In genomic region chr9:120369608-120370220, GRCh38 we compare ENCODE assay signal across 16 cellular contexts.
"Had no signal": no experiment of that assay in that cellular context is flagged by ENCODE, and none has a peak within 500 bp of the region (broad histone marks: within the 10 kb centered on the region; RNA-seq: fewer than 3 reads in every experiment).

No MANE protein-coding gene starts in this region.

- H2AFZ ChIP-seq: hepatocyte had no signal

- H3K4me1 ChIP-seq: colonic mucosa, right atrium auricular region, tibial nerve had no signal

- H3K4me3 ChIP-seq: colonic mucosa, hepatocyte, right atrium auricular region, tibial nerve had no signal

- DNase-seq: activated CD4-positive, alpha-beta T cell treated with anti-CD3 and anti-CD28 coated beads, Interleukin-2, amount 50 U/mL, for 4 hours; activated naive CD4-positive, alpha-beta T cell; activated naive CD8-positive, alpha-beta T cell treated with anti-CD3 and anti-CD28 coated beads for 36 hours; amygdala; central memory CD4-positive, alpha-beta T cell; colonic mucosa; foreskin fibroblast; midbrain; small intestine; stimulated activated CD4-positive, alpha-beta T cell treated with anti-CD3 and anti-CD28 coated beads, Interleukin-15, amount 100 ng/mL, for 24 hours; stimulated activated CD4-positive, alpha-beta T cell treated with anti-CD3 and anti-CD28 coated beads, Interleukin-2, amount 100 ng/mL, for 48 hours; T-helper 17 cell had no signal

- H3K4me2 ChIP-seq: hepatocyte had no signal

- H3K36me3 ChIP-seq: colonic mucosa, right atrium auricular region, tibial nerve had no signal

- H3K9me3 ChIP-seq: colonic mucosa, right atrium auricular region had no signal

- H3K27me3 ChIP-seq: colonic mucosa, hepatocyte, right atrium auricular region, tibial nerve had no signal

- ATAC-seq: T-helper 17 cell had no signal

- H3K79me2 ChIP-seq: hepatocyte had no signal

- H3K27ac ChIP-seq: colonic mucosa, epithelial cell of prostate, hepatocyte, right atrium auricular region, tibial nerve had no signal
